1 cellular context compared by ENCODE assay signal in the genomic region with DNA sequence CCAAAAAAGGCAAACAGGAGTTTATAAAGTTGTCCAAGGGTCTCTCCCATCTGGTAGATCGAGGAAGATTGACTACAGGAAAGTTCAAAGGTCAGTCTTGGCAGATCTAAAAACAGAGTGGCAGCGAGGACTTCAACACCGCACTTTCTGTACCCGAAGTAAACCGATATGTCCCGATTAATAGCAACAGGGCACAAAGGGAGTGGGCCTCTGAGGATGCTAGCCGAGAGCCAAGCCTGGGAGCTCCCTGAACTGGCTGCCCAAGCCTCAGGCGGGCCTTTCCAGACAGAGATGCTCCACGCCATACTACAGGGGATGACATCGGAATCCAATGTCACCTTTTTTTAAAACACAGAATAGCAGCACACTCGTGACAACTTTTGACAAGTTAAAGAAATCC.
TF ChIP-seq lines count a peak whose summit lies in the region.

No MANE protein-coding gene starts in this region.

TF ChIP-seq in GM23338, 12 proteins besides CTCF, POLR2A, EP300 and RAD21 (continued from another document):
- TF ChIP-seq REST (IDR thresholded peaks at IDR 0.05; ENCODE audit: unreplicated experiment), result no peak
- no peak for TF ChIP-seq NANOG (IDR thresholded peaks at IDR 0.05; ENCODE audit: borderline replicate concordance)
- no peak for TF ChIP-seq EZH2 (IDR thresholded peaks at IDR 0.05; ENCODE audit: low read depth, unreplicated experiment)
- TF ChIP-seq ZNF331 (CRISPR knock-in tag; IDR thresholded peaks at IDR 0.05; ENCODE audit: low read depth), result no peak
- no peak for TF ChIP-seq STAT1 (IDR thresholded peaks at IDR 0.05; ENCODE audit: unreplicated experiment)
- no peak for TF ChIP-seq EZH2phosphoT487 (IDR thresholded peaks at IDR 0.05; ENCODE audit: unreplicated experiment)
- TF ChIP-seq, protein P1, sequence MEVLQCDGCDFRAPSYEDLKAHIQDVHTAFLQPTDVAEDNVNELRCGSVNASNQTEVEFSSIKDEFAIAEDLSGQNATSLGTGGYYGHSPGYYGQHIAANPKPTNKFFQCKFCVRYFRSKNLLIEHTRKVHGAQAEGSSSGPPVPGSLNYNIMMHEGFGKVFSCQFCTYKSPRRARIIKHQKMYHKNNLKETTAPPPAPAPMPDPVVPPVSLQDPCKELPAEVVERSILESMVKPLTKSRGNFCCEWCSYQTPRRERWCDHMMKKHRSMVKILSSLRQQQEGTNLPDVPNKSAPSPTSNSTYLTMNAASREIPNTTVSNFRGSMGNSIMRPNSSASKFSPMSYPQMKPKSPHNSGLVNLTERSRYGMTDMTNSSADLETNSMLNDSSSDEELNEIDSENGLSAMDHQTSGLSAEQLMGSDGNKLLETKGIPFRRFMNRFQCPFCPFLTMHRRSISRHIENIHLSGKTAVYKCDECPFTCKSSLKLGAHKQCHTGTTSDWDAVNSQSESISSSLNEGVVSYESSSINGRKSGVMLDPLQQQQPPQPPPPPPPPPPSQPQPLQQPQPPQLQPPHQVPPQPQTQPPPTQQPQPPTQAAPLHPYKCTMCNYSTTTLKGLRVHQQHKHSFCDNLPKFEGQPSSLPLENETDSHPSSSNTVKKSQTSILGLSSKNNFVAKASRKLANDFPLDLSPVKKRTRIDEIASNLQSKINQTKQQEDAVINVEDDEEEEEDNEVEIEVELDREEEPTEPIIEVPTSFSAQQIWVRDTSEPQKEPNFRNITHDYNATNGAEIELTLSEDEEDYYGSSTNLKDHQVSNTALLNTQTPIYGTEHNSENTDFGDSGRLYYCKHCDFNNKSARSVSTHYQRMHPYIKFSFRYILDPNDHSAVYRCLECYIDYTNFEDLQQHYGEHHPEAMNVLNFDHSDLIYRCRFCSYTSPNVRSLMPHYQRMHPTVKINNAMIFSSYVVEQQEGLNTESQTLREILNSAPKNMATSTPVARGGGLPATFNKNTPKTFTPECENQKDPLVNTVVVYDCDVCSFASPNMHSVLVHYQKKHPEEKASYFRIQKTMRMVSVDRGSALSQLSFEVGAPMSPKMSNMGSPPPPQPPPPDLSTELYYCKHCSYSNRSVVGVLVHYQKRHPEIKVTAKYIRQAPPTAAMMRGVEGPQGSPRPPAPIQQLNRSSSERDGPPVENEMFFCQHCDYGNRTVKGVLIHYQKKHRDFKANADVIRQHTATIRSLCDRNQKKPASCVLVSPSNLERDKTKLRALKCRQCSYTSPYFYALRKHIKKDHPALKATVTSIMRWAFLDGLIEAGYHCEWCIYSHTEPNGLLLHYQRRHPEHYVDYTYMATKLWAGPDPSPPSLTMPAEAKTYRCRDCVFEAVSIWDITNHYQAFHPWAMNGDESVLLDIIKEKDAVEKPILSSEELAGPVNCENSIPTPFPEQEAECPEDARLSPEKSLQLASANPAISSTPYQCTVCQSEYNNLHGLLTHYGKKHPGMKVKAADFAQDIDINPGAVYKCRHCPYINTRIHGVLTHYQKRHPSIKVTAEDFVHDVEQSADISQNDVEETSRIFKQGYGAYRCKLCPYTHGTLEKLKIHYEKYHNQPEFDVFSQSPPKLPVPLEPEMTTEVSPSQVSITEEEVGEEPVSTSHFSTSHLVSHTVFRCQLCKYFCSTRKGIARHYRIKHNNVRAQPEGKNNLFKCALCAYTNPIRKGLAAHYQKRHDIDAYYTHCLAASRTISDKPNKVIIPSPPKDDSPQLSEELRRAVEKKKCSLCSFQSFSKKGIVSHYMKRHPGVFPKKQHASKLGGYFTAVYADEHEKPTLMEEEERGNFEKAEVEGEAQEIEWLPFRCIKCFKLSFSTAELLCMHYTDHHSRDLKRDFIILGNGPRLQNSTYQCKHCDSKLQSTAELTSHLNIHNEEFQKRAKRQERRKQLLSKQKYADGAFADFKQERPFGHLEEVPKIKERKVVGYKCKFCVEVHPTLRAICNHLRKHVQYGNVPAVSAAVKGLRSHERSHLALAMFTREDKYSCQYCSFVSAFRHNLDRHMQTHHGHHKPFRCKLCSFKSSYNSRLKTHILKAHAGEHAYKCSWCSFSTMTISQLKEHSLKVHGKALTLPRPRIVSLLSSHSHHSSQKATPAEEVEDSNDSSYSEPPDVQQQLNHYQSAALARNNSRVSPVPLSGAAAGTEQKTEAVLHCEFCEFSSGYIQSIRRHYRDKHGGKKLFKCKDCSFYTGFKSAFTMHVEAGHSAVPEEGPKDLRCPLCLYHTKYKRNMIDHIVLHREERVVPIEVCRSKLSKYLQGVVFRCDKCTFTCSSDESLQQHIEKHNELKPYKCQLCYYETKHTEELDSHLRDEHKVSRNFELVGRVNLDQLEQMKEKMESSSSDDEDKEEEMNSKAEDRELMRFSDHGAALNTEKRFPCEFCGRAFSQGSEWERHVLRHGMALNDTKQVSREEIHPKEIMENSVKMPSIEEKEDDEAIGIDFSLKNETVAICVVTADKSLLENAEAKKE (CRISPR knock-in tag; IDR thresholded peaks at IDR 0.05), result no peak
